17 cellular contexts compared by ENCODE assay signal in genomic region chr1:168964478-168964877, GRCh38.
"Had no signal": no experiment of that assay in that cellular context is flagged by ENCODE, and none has a peak within 500 bp of the region (broad histone marks: within the 10 kb centered on the region; RNA-seq: fewer than 3 reads in every experiment).

No MANE protein-coding gene starts in this region.

- DNase-seq: effector memory CD8-positive, alpha-beta T cell; esophagus squamous epithelium; foreskin fibroblast; glutamatergic neuron; islet precursor cell; mucosa of descending colon; naive thymus-derived CD8-positive, alpha-beta T cell; posterior cingulate gyrus; small intestine; stimulated activated CD4-positive, alpha-beta T cell treated with anti-CD3 and anti-CD28 coated beads, Interleukin-2, amount 100 ng/mL, for 48 hours; stimulated activated naive CD8-positive, alpha-beta T cell treated with anti-CD3 and anti-CD28 coated beads, Interleukin-15, amount 100 ng/mL, for 72 hours; testis had no signal

- H3K4me1 ChIP-seq: esophagus squamous epithelium, gastroesophageal sphincter, testis, tibial nerve had no signal

- H3K4me3 ChIP-seq: esophagus squamous epithelium, gastroesophageal sphincter, mucosa of descending colon, testis, tibial nerve had no signal

- H3K36me3 ChIP-seq: esophagus squamous epithelium, gastroesophageal sphincter, tibial nerve had no signal

- FAIRE-seq: colon, small intestine had no signal

- H3K9me3 ChIP-seq: esophagus squamous epithelium, gastroesophageal sphincter, mucosa of descending colon, testis, tibial nerve had no signal

- ATAC-seq: effector memory CD8-positive, alpha-beta T cell; gastroesophageal sphincter; left lobe of liver; mucosa of descending colon; naive thymus-derived CD8-positive, alpha-beta T cell; stimulated activated naive CD8-positive, alpha-beta T cell treated with anti-CD3 and anti-CD28 coated beads, Interleukin-15, amount 100 ng/mL, for 72 hours had no signal

- H3K27me3 ChIP-seq: esophagus squamous epithelium, gastroesophageal sphincter, testis, tibial nerve had no signal

- H3K27ac ChIP-seq: epithelial cell of prostate, esophagus squamous epithelium, gastroesophageal sphincter, testis, tibial nerve had no signal
